Comparison of ENCODE assay signal across 8 cellular contexts in the genomic region with DNA sequence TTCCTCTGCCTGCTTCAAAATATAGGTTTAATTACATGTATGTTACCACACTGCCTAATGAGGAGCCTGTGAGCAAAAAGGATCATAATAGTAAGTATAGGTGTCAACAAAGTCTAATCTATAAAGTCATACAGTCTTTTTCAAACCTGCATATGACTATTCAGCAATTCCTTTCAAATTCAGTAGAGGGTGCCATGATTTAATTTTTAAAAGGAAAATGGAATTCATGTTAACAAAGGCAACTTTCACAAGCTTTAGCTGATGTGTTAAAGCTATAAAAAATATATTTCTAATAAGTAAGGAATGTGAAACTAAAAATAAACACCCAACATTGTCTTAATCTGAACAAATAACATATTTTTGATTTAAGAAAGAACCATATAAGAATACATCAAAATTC. TPM values are rescaled to one million over a fixed set of nuclear protein-coding genes. Genes with fewer than 3 reads are reported as not detected.
DNase-seq lines count a peak whose midpoint lies in the region; ATAC-seq and TF ChIP-seq lines count a peak whose summit lies in the region.

No MANE protein-coding gene starts in this region.

- TF ChIP-seq POLR2A in IMR-90 (IDR thresholded peaks at IDR 0.05; ENCODE audit: low read depth, low read length), result no peak

- no peak overlapping the region for H2AK9ac ChIP-seq in IMR-90 (replicated peaks; ENCODE audit: low read depth, low read length, poor library complexity)

- H3K36me3 ChIP-seq in IMR-90 (ENCODE audit: control insufficient read depth, insufficient read depth, low read length) (no peaks in the 10 kb centered on the region), mesenchymal stem cell (ENCODE audit: control insufficient read depth in 1 of 2, insufficient read depth in 2 of 2, low read depth in 1 of 2, low read length in 2 of 2) (no peaks in the 10 kb centered on the region)

- H3K4me2 ChIP-seq in IMR-90 (ENCODE audit: low read depth, low read length) (peak overlapping the region; percentile 82), mesenchymal stem cell (ENCODE audit: low read length, poor library complexity, severe bottlenecking) (no peak overlapping the region)

- H2BK15ac ChIP-seq in IMR-90 (ENCODE audit: low read depth, low read length), result no peak overlapping the region
- H2BK15ac ChIP-seq in mesenchymal stem cell (ENCODE audit: low read depth, poor library complexity, severe bottlenecking), result no peak overlapping the region

- H3K9me3 ChIP-seq in IMR-90 (ENCODE audit: control insufficient read depth, insufficient read depth, low read length), result no peaks in the 10 kb centered on the region
- no peaks in the 10 kb centered on the region for H3K9me3 ChIP-seq in mesenchymal stem cell (ENCODE audit: control insufficient read depth, low read length)

- H3K4ac ChIP-seq in IMR-90 (ENCODE audit: low read depth, low read length) (no peak overlapping the region), mesenchymal stem cell (ENCODE audit: low read depth in 1 of 2, low read length in 2 of 2) (no peak overlapping the region)

- ATAC-seq in IMR-90 (ENCODE audit: low read depth) (peak; percentile 59), HG03520 (IDR thresholded peaks at IDR 0.05; ENCODE audit: unreplicated experiment) (no peak), HG02884 (IDR thresholded peaks at IDR 0.05; ENCODE audit: unreplicated experiment) (no peak)

- no peaks in the 10 kb centered on the region for H4K20me1 ChIP-seq in IMR-90 (ENCODE audit: insufficient read depth, low read length)

- H2BK12ac ChIP-seq in mesenchymal stem cell (ENCODE audit: low read length in 2 of 2), result no peak overlapping the region

- H3K27me3 ChIP-seq in IMR-90 (ENCODE audit: control insufficient read depth, insufficient read depth, low read length) (peaks cover 6% of the 10 kb centered on the region; the same call in 1 of the 2 replicates), mesenchymal stem cell (ENCODE audit: control insufficient read depth in 1 of 2, insufficient read depth in 1 of 2, low read length in 2 of 2) (peaks cover 0 to 7% of the 10 kb centered on the region in 2 experiments)

- H3K18ac ChIP-seq in IMR-90 (ENCODE audit: low read depth, low read length) (no peak overlapping the region; the same call in 1 of the 2 replicates), mesenchymal stem cell (ENCODE audit: low read depth in 1 of 2, low read length in 2 of 2) (no peak overlapping the region)

- peaks cover 5% of the 10 kb centered on the region; the same call in 1 of the 2 replicates for H3K4me1 ChIP-seq in IMR-90 (ENCODE audit: control insufficient read depth, insufficient read depth, low read length)
- peaks cover 3% of the 10 kb centered on the region for H3K4me1 ChIP-seq in mesenchymal stem cell (ENCODE audit: control insufficient read depth, insufficient read depth, low read depth, low read length)

- intact Hi-C loops in IMR-90 (cut with micrococcal nuclease), result loop anchor here (1.0 kb wide), 1 partner anchor 131 kb away; no protein-coding TSS in a partner anchor

- no TSS peak for BruUV-seq in IMR-90 (replicated peaks; lab: Mats Ljungman, UMichigan)

- H2BK20ac ChIP-seq in IMR-90 (ENCODE audit: low read depth, low read length), result no peak overlapping the region

- H3K4me3 ChIP-seq in IMR-90 (ENCODE audit: insufficient read depth, low read depth, low read length) (no peak overlapping the region), cardiac fibroblast (replicated peaks in 1 of 2; ENCODE audit: low read depth in 2 of 2, low read length in 2 of 2) (no peak overlapping the region), mesenchymal stem cell (ENCODE audit: insufficient read depth in 1 of 2, low read depth in 1 of 2, low read length in 2 of 2) (no peak overlapping the region)

- no peaks in the 10 kb centered on the region for H3K79me1 ChIP-seq in IMR-90 (ENCODE audit: low read depth in 1 of 2, low read length in 2 of 2)
- H3K79me1 ChIP-seq in mesenchymal stem cell (replicated peaks; ENCODE audit: low read length, poor library complexity, severe bottlenecking), result peaks cover 6% of the 10 kb centered on the region

- H3K14ac ChIP-seq in IMR-90 (replicated peaks; ENCODE audit: low read depth, low read length) (no peak overlapping the region), mesenchymal stem cell (ENCODE audit: low read length in 2 of 2) (no peak overlapping the region)

- H3K9me1 ChIP-seq in IMR-90 (ENCODE audit: insufficient read depth, low read length), result no peaks in the 10 kb centered on the region

- H4K91ac ChIP-seq in IMR-90 (ENCODE audit: insufficient read depth, low read depth, low read length) (no peak overlapping the region), mesenchymal stem cell (ENCODE audit: low read length) (no peak overlapping the region)

- peak overlapping the region; percentile 35; the same call in 1 of the 2 replicates for H4K5ac ChIP-seq in IMR-90 (ENCODE audit: low read depth, low read length)

- peak; percentile 71 for TF ChIP-seq RAD21 in IMR-90 (IDR thresholded peaks at IDR 0.05; ENCODE audit: low read length)

- H2BK120ac ChIP-seq in IMR-90 (ENCODE audit: low read depth, low read length), result no peak overlapping the region
- H2BK120ac ChIP-seq in mesenchymal stem cell (ENCODE audit: low read depth, low read length), result no peak overlapping the region

- H3K9ac ChIP-seq in IMR-90 (ENCODE audit: low read depth, low read length) (no peak overlapping the region), mesenchymal stem cell (ENCODE audit: low read length) (no peak overlapping the region)

- TF ChIP-seq CTCF in IMR-90 (conservative IDR thresholded peaks at IDR 0.05; ENCODE audit: low read depth, low read length) (peak; percentile 67), cardiac fibroblast (IDR thresholded peaks at IDR 0.05; ENCODE audit: low read depth, low read length) (peak; percentile 34)

- in situ Hi-C loops in IMR-90 (cut with MboI; ENCODE audit: low sequenced_read_pairs), result loop anchor here (5.0 kb wide), 1 partner anchor 132 kb away; no protein-coding TSS in a partner anchor

- H2AFZ ChIP-seq in IMR-90 (replicated peaks; ENCODE audit: low read length, poor library complexity) (no peak overlapping the region), mesenchymal stem cell (ENCODE audit: low read depth, low read length) (no peak overlapping the region)

- H2AK5ac ChIP-seq in IMR-90 (ENCODE audit: low read depth, low read length) (no peak overlapping the region), mesenchymal stem cell (ENCODE audit: low read length, severe bottlenecking) (no peak overlapping the region)

- dilution Hi-C loops in IMR-90 (cut with HindIII; ENCODE audit: low sequenced_read_pairs, unreplicated experiment), result loop anchor here (25.0 kb wide), 1 partner anchor 137 kb away; no protein-coding TSS in a partner anchor

- H3K27ac ChIP-seq in IMR-90 (ENCODE audit: insufficient read depth, low read length), result no peak overlapping the region
- H3K27ac ChIP-seq in mesenchymal stem cell (ENCODE audit: low read length, poor library complexity, severe bottlenecking), result no peak overlapping the region

- H3K23ac ChIP-seq in IMR-90 (ENCODE audit: low read depth, low read length) (no peak overlapping the region), mesenchymal stem cell (ENCODE audit: low read length in 2 of 2) (no peak overlapping the region)

- peak overlapping the region; percentile 56 for H2BK5ac ChIP-seq in IMR-90 (ENCODE audit: low read depth, low read length, poor library complexity, severe bottlenecking)
- H2BK5ac ChIP-seq in mesenchymal stem cell (ENCODE audit: low read depth, low read length, poor library complexity, severe bottlenecking), result no peak overlapping the region

- DNase-seq in CD1c-positive myeloid dendritic cell (ENCODE audit: extremely low spot score) (peak; percentile 46), IMR-90 (peak; percentile 51), cardiac fibroblast (ENCODE audit: low read depth in 2 of 2) (peak; percentile 37 to 57), mesenchymal stem cell (peak; percentile 30), UCSD-AML1 (lab: John Stamatoyannopoulos, UW; ENCODE audit: unreplicated experiment) (no peak), NK-92 (lab: John Stamatoyannopoulos, UW; ENCODE audit: unreplicated experiment) (no peak)

- H4K8ac ChIP-seq in IMR-90 (ENCODE audit: low read depth in 2 of 2, low read length in 2 of 2) (no peak overlapping the region), mesenchymal stem cell (ENCODE audit: low read length) (no peak overlapping the region)

- H3K56ac ChIP-seq in IMR-90 (ENCODE audit: extremely low read depth, insufficient read depth, low read length), result no peak overlapping the region

- POLR2A ChIA-PET in IMR-90 (lab: Charles Lee; ENCODE audit: unreplicated experiment), result no interaction called here

- CTCF ChIA-PET in IMR-90 (lab: Yijun Ruan, JAX), result interaction anchor here (0.6 to 4.3 kb wide), 12 partner anchors 8 to 691 kb away, joined by 3 to 41 read pairs (median 4); no protein-coding TSS in a partner anchor

TF ChIP-seq in IMR-90, 13 proteins besides CTCF, POLR2A, EP300 and RAD21 (continues in another document):
- TF ChIP-seq, protein P1, sequence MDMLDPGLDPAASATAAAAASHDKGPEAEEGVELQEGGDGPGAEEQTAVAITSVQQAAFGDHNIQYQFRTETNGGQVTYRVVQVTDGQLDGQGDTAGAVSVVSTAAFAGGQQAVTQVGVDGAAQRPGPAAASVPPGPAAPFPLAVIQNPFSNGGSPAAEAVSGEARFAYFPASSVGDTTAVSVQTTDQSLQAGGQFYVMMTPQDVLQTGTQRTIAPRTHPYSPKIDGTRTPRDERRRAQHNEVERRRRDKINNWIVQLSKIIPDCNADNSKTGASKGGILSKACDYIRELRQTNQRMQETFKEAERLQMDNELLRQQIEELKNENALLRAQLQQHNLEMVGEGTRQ (IDR thresholded peaks at IDR 0.05; ENCODE audit: low read depth, low read length), result no peak
- TF ChIP-seq, protein P2, sequence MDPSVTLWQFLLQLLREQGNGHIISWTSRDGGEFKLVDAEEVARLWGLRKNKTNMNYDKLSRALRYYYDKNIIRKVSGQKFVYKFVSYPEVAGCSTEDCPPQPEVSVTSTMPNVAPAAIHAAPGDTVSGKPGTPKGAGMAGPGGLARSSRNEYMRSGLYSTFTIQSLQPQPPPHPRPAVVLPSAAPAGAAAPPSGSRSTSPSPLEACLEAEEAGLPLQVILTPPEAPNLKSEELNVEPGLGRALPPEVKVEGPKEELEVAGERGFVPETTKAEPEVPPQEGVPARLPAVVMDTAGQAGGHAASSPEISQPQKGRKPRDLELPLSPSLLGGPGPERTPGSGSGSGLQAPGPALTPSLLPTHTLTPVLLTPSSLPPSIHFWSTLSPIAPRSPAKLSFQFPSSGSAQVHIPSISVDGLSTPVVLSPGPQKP (IDR thresholded peaks at IDR 0.05; ENCODE audit: borderline replicate concordance, low read depth, low read length), result no peak
- TF ChIP-seq MAFK (IDR thresholded peaks at IDR 0.05; ENCODE audit: low read depth, low read length) (peak; percentile 42), CEBPB (IDR thresholded peaks at IDR 0.05; ENCODE audit: low read depth, low read length) (no peak), SMC3 (IDR thresholded peaks at IDR 0.05; ENCODE audit: low read depth, low read length) (peak; percentile 77), MAZ (IDR thresholded peaks at IDR 0.05; ENCODE audit: borderline replicate concordance, low read depth, low read length) (no peak)

RNA-seq across cellular contexts. Expression of a gene that starts 52.1 kb away (rescaled TPM):
- 1.4 TPM in 2 replicates for total RNA-seq in IMR-90 (2012; rRNA removed)
- polyA plus RNA-seq in IMR-90 (2012; rRNA removed), result 0.39 and 0.44 TPM in 2 replicates
- 0.16 and 0.27 TPM in 2 replicates for polyA plus RNA-seq in IMR-90 (2012; cell fraction: cytosol; rRNA removed)
- polyA plus RNA-seq in IMR-90 (2012; cell fraction: nucleus; rRNA removed; ENCODE audit: low replicate concordance), result 0.09 and 0.48 TPM in 2 replicates
- polyA plus RNA-seq in mesenchymal stem cell (2013, experiment 1 of 2), result 0.10 TPM
- 0.14 TPM for polyA plus RNA-seq in mesenchymal stem cell (2013, experiment 2 of 2)

Comparison
In these comparisons a context has a peak if more than half of its experiments do, and no peak if none do; other contexts are left out.
1. DNase-seq: peak in CD1c-positive myeloid dendritic cell (single experiment), IMR-90 (single experiment), cardiac fibroblast (2 of 2) and mesenchymal stem cell (single experiment); none in UCSD-AML1 (single experiment) and NK-92 (single experiment).